In genomic region chr1:243499711-243500110, GRCh38 we compare ENCODE assay signal across 17 cellular contexts.
DNase-seq lines count a peak whose midpoint lies in the region; ATAC-seq and TF ChIP-seq lines count a peak whose summit lies in the region.
"Had no signal": no experiment of that assay in that cellular context is flagged by ENCODE, and none has a peak within 500 bp of the region (broad histone marks: within the 10 kb centered on the region; RNA-seq: fewer than 3 reads in every experiment).

No MANE protein-coding gene starts in this region.

- no peak for DNase-seq in activated T-cell treated with anti-CD3 and anti-CD28 coated beads, Interleukin-2, amount 50 U/mL, for 24 hours
- no peak for DNase-seq in activated T-cell treated with anti-CD3 and anti-CD28 coated beads, Interleukin-2, amount 50 U/mL, for 1 hour
- no peak for DNase-seq in CD8-positive, alpha-beta T cell
- DNase-seq in activated naive CD8-positive, alpha-beta T cell treated with anti-CD3 and anti-CD28 coated beads, Interleukin-2, amount 50 U/mL, for 24 hours, result no peak
- DNase-seq in progenitor cell of endocrine pancreas (ENCODE audit: low spot score, unreplicated experiment) (no peak), middle frontal gyrus (ENCODE audit: extremely low spot score, low spot score) (no peak), SHP77 (lab: John Stamatoyannopoulos, UW) (no peak)
- DNase-seq: C1 segment of cervical spinal cord; CD4-positive, alpha-beta memory T cell; COR-L47; DMS153; DND-41; GDM1 had no signal

- no peak for ATAC-seq in CD8-positive, alpha-beta T cell
- no peak for ATAC-seq in activated naive CD8-positive, alpha-beta T cell treated with anti-CD3 and anti-CD28 coated beads, Interleukin-2, amount 50 U/mL, for 24 hours
- no peak for ATAC-seq in HG02884 (IDR thresholded peaks at IDR 0.05; ENCODE audit: unreplicated experiment)
- ATAC-seq: HCT116 had no signal

- no peaks in the 10 kb centered on the region for H3K9me3 Mint-ChIP-seq in activated T-cell treated with anti-CD3 and anti-CD28 coated beads, Interleukin-2, amount 50 U/mL, for 24 hours
- H3K9me3 Mint-ChIP-seq in CD8-positive, alpha-beta T cell, result no peaks in the 10 kb centered on the region
- no peaks in the 10 kb centered on the region for H3K9me3 Mint-ChIP-seq in activated naive CD8-positive, alpha-beta T cell treated with anti-CD3 and anti-CD28 coated beads, Interleukin-2, amount 50 U/mL, for 24 hours
- no peaks in the 10 kb centered on the region for H3K9me3 Mint-ChIP-seq in progenitor cell of endocrine pancreas (ENCODE audit: low read depth)

- no peaks in the 10 kb centered on the region for H3K27me3 ChIP-seq in CD8-positive, alpha-beta T cell (ENCODE audit: insufficient read depth, low read length)

- CTCF ChIA-PET in CD8-positive, alpha-beta T cell (lab: Charles Lee), result no interaction called here

- no peak for TF ChIP-seq CTCF in CD8-positive, alpha-beta T cell (IDR thresholded peaks at IDR 0.05)
- no peak for TF ChIP-seq CTCF in progenitor cell of endocrine pancreas (IDR thresholded peaks at IDR 0.05; ENCODE audit: unreplicated experiment)

- no peak overlapping the region for H3K27ac ChIP-seq in CD8-positive, alpha-beta T cell (ENCODE audit: low read depth, low read length)
- H3K27ac ChIP-seq: HL-60 had no signal

- no peaks in the 10 kb centered on the region for H3K4me1 Mint-ChIP-seq in activated T-cell treated with anti-CD3 and anti-CD28 coated beads, Interleukin-2, amount 50 U/mL, for 24 hours (ENCODE audit: low read depth)
- no peaks in the 10 kb centered on the region for H3K4me1 Mint-ChIP-seq in CD8-positive, alpha-beta T cell (ENCODE audit: low read depth)
- peaks cover 7% of the 10 kb centered on the region for H3K4me1 Mint-ChIP-seq in activated naive CD8-positive, alpha-beta T cell treated with anti-CD3 and anti-CD28 coated beads, Interleukin-2, amount 50 U/mL, for 24 hours
- H3K4me1 Mint-ChIP-seq in progenitor cell of endocrine pancreas (ENCODE audit: low read depth), result peaks cover 5% of the 10 kb centered on the region

- intact Hi-C loops in CD8-positive, alpha-beta T cell (cut with DNase I, micrococcal nuclease), result no loop called here

- peak overlapping the region; percentile 49 for H3K27ac Mint-ChIP-seq in activated T-cell treated with anti-CD3 and anti-CD28 coated beads, Interleukin-2, amount 50 U/mL, for 24 hours
- H3K27ac Mint-ChIP-seq in CD8-positive, alpha-beta T cell, result peak overlapping the region; percentile 9
- H3K27ac Mint-ChIP-seq in activated naive CD8-positive, alpha-beta T cell treated with anti-CD3 and anti-CD28 coated beads, Interleukin-2, amount 50 U/mL, for 24 hours, result peak overlapping the region; percentile 2
- H3K27ac Mint-ChIP-seq in progenitor cell of endocrine pancreas, result peak overlapping the region; percentile 60
- H3K27ac Mint-ChIP-seq: B cell had no signal

- H3K4me1 ChIP-seq in CD8-positive, alpha-beta T cell (ENCODE audit: insufficient read depth, low read length), result no peaks in the 10 kb centered on the region

- no peaks in the 10 kb centered on the region for H3K9me3 ChIP-seq in CD8-positive, alpha-beta T cell (ENCODE audit: low read length)

- H3K4me3 ChIP-seq in CD8-positive, alpha-beta T cell (ENCODE audit: low read depth, low read length), result no peak overlapping the region

- H3K36me3 ChIP-seq in CD8-positive, alpha-beta T cell (ENCODE audit: insufficient read depth, low read length), result no peaks in the 10 kb centered on the region

- no peaks in the 10 kb centered on the region for H3K27me3 Mint-ChIP-seq in activated T-cell treated with anti-CD3 and anti-CD28 coated beads, Interleukin-2, amount 50 U/mL, for 24 hours
- H3K27me3 Mint-ChIP-seq in CD8-positive, alpha-beta T cell (ENCODE audit: low read depth), result no peaks in the 10 kb centered on the region
- no peaks in the 10 kb centered on the region for H3K27me3 Mint-ChIP-seq in activated naive CD8-positive, alpha-beta T cell treated with anti-CD3 and anti-CD28 coated beads, Interleukin-2, amount 50 U/mL, for 24 hours
- H3K27me3 Mint-ChIP-seq in progenitor cell of endocrine pancreas, result no peaks in the 10 kb centered on the region
- H3K27me3 Mint-ChIP-seq: B cell; CD4-positive, alpha-beta memory T cell had no signal

- POLR2A ChIA-PET in CD8-positive, alpha-beta T cell (lab: Charles Lee), result no interaction called here

- H3K4me3 Mint-ChIP-seq in activated T-cell treated with anti-CD3 and anti-CD28 coated beads, Interleukin-2, amount 50 U/mL, for 24 hours, result no peak overlapping the region
- no peak overlapping the region for H3K4me3 Mint-ChIP-seq in CD8-positive, alpha-beta T cell
- no peak overlapping the region for H3K4me3 Mint-ChIP-seq in activated naive CD8-positive, alpha-beta T cell treated with anti-CD3 and anti-CD28 coated beads, Interleukin-2, amount 50 U/mL, for 24 hours
- H3K4me3 Mint-ChIP-seq in progenitor cell of endocrine pancreas (ENCODE audit: low read depth), result no peak overlapping the region
- H3K4me3 Mint-ChIP-seq: B cell; CD4-positive, alpha-beta memory T cell had no signal

- peaks cover 63% of the 10 kb centered on the region for H3K36me3 Mint-ChIP-seq in activated T-cell treated with anti-CD3 and anti-CD28 coated beads, Interleukin-2, amount 50 U/mL, for 24 hours (ENCODE audit: low read depth)
- H3K36me3 Mint-ChIP-seq in CD8-positive, alpha-beta T cell, result peaks cover 52% of the 10 kb centered on the region
- peaks cover 26% of the 10 kb centered on the region for H3K36me3 Mint-ChIP-seq in activated naive CD8-positive, alpha-beta T cell treated with anti-CD3 and anti-CD28 coated beads, Interleukin-2, amount 50 U/mL, for 24 hours (ENCODE audit: low read depth)
- H3K36me3 Mint-ChIP-seq in progenitor cell of endocrine pancreas (ENCODE audit: insufficient read depth), result peaks cover 10% of the 10 kb centered on the region

Comparison
In these comparisons a context has a peak if more than half of its experiments do, and no peak if none do; other contexts are left out.
1. H3K27ac Mint-ChIP-seq: peak in every context shown above with its lines; median percentile 60 in progenitor cell of endocrine pancreas; 49 in activated T-cell treated with anti-CD3 and anti-CD28 coated beads, Interleukin-2, amount 50 U/mL, for 24 hours; 9 in CD8-positive, alpha-beta T cell; 2 in activated naive CD8-positive, alpha-beta T cell treated with anti-CD3 and anti-CD28 coated beads, Interleukin-2, amount 50 U/mL, for 24 hours.